In the genomic region with DNA sequence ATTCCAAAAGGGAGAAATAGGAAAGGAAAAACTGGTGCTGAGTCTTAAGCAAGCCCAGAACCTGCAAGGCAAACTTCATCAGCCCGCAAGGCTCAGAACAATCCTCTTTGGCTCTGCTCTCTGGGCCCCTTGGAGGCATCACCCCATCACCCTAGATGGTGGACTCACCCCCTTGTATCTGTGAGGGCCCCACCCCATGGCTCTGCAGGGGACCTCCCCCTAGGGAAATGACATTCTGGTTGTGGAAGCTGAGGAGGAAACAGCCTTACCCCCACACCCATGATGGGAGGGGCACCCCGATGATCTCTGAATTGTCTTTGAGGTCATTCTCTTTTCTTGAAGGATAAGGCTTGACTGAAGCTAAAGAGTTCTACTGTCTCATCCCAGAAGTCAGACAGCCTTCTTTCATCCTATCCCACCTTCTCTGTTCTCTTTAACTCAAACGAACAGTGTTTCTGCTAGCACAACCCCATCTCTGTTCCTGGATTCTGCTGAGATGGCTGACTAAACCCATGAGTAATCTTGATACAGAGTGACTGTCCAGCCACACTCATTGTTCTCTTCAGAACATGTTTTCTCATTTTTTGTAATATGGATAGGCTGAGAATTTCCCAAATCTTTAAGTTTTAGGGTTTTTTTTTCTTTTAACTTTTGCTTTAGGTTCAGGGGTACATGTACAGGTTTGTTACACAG, we compare ENCODE assay signal across 29 cellular contexts.
"Had no signal": no experiment of that assay in that cellular context is flagged by ENCODE, and none has a peak within 500 bp of the region (broad histone marks: within the 10 kb centered on the region; RNA-seq: fewer than 3 reads in every experiment).

No MANE protein-coding gene starts in this region.

- H3K36me3 Mint-ChIP-seq: activated CD4-positive, alpha-beta memory T cell treated with anti-CD3 and anti-CD28 coated beads for 36 hours; activated naive CD4-positive, alpha-beta T cell treated with anti-CD3 and anti-CD28 coated beads, Interleukin-2, amount 50 U/mL, for 72 hours; natural killer cell treated with Interleukin-12 subunit alpha and Interleukin-12 subunit beta and Interleukin-15 and Interleukin-18, amount 100 ng/mL, for 72 hours; stimulated activated effector memory CD8-positive, alpha-beta T cell treated with anti-CD3 and anti-CD28 coated beads, Interleukin-12 subunit alpha, Interleukin-12 subunit beta, amount 100 ng/mL, for 72 hours; type B pancreatic cell had no signal

- H3K27ac ChIP-seq: colonic mucosa, left lung, skin epidermis, uterus, WERI-Rb-1 had no signal

- H3K4me3 Mint-ChIP-seq: activated CD4-positive, alpha-beta memory T cell treated with anti-CD3 and anti-CD28 coated beads for 36 hours; activated T-cell treated with anti-CD3 and anti-CD28 coated beads, Interleukin-2, amount 50 U/mL, for 72 hours; natural killer cell treated with Interleukin-12 subunit alpha and Interleukin-12 subunit beta and Interleukin-15 and Interleukin-18, amount 100 ng/mL, for 72 hours; stimulated activated effector memory CD8-positive, alpha-beta T cell treated with anti-CD3 and anti-CD28 coated beads, Interleukin-12 subunit alpha, Interleukin-12 subunit beta, amount 100 ng/mL, for 72 hours; stimulated activated naive CD8-positive, alpha-beta T cell treated with anti-CD3 and anti-CD28 coated beads, Interleukin-15, Interleukin-2, amounts not matched to agents 100 ng/mL and 50 ng/mL, for 24 hours; T-helper 1 cell treated with Interleukin-12 subunit alpha and Interleukin-12 subunit beta and Interleukin-4 antibody, amounts not matched to agents 30 μg/mL and 1 μg/mL, for 36 hours; type B pancreatic cell had no signal

- H3K9me3 ChIP-seq: colonic mucosa, uterus had no signal

- H3K4me3 ChIP-seq: colonic mucosa, left lung, lung, mucosa of descending colon, skin epidermis, uterus had no signal

- H3K36me3 ChIP-seq: colonic mucosa, left lung, uterus, WERI-Rb-1 had no signal

- H3K27me3 ChIP-seq: colonic mucosa, left lung, uterus had no signal

- H3K27ac Mint-ChIP-seq: activated CD4-positive, alpha-beta memory T cell treated with anti-CD3 and anti-CD28 coated beads for 36 hours; activated naive CD4-positive, alpha-beta T cell treated with anti-CD3 and anti-CD28 coated beads, Interleukin-2, amount 50 U/mL, for 72 hours; activated T-cell treated with anti-CD3 and anti-CD28 coated beads, Interleukin-2, amount 50 U/mL, for 72 hours; natural killer cell treated with Interleukin-12 subunit alpha and Interleukin-12 subunit beta and Interleukin-15 and Interleukin-18, amount 100 ng/mL, for 72 hours; progenitor cell of endocrine pancreas; stimulated activated effector memory CD8-positive, alpha-beta T cell treated with anti-CD3 and anti-CD28 coated beads, Interleukin-12 subunit alpha, Interleukin-12 subunit beta, amount 100 ng/mL, for 72 hours; stimulated activated naive CD8-positive, alpha-beta T cell treated with anti-CD3 and anti-CD28 coated beads, Interleukin-15, Interleukin-2, amounts not matched to agents 100 ng/mL and 50 ng/mL, for 24 hours; T-helper 1 cell treated with Interleukin-12 subunit alpha and Interleukin-12 subunit beta and Interleukin-4 antibody, amounts not matched to agents 30 μg/mL and 1 μg/mL, for 36 hours; type B pancreatic cell had no signal

- H3K4me1 Mint-ChIP-seq: stimulated activated effector memory CD8-positive, alpha-beta T cell treated with anti-CD3 and anti-CD28 coated beads, Interleukin-12 subunit alpha, Interleukin-12 subunit beta, amount 100 ng/mL, for 72 hours had no signal

- H3K4me1 ChIP-seq: colonic mucosa, left lung, uterus had no signal

- DNase-seq: activated CD4-positive, alpha-beta memory T cell treated with anti-CD3 and anti-CD28 coated beads for 36 hours; activated CD4-positive, alpha-beta T cell treated with anti-CD3 and anti-CD28 coated beads for 48 hours; activated naive CD4-positive, alpha-beta T cell; activated T-cell treated with anti-CD3 and anti-CD28 coated beads for 4 hours; activated T-cell treated with anti-CD3 and anti-CD28 coated beads, Interleukin-2, amount 50 U/mL, for 72 hours; cerebellar nuclear complex; colonic mucosa; effector memory CD4-positive, alpha-beta T cell; erythroblast; foreskin melanocyte; left lung; mesendoderm; mucosa of descending colon; stimulated activated CD4-positive, alpha-beta T cell treated with anti-CD3 and anti-CD28 coated beads, Interleukin-4, amount 100 ng/mL, for 24 hours; SW 1271; T-helper 9 cell; uterus; WERI-Rb-1 had no signal

- ATAC-seq: activated CD4-positive, CD25-positive, alpha-beta regulatory T cell treated with anti-CD3 and anti-CD28 coated beads, Interleukin-2, amount 50 U/mL, for 24 hours; activated naive CD4-positive, alpha-beta T cell treated with anti-CD3 and anti-CD28 coated beads, Interleukin-2, amount 50 U/mL, for 72 hours; left lung; mucosa of descending colon; natural killer cell treated with Interleukin-12 subunit alpha and Interleukin-12 subunit beta and Interleukin-15 and Interleukin-18, amount 100 ng/mL, for 72 hours; sciatic nerve; stimulated activated effector memory CD8-positive, alpha-beta T cell treated with anti-CD3 and anti-CD28 coated beads, Interleukin-12 subunit alpha, Interleukin-12 subunit beta, amount 100 ng/mL, for 72 hours had no signal
